9 cellular contexts compared by ENCODE assay signal in the genomic region with DNA sequence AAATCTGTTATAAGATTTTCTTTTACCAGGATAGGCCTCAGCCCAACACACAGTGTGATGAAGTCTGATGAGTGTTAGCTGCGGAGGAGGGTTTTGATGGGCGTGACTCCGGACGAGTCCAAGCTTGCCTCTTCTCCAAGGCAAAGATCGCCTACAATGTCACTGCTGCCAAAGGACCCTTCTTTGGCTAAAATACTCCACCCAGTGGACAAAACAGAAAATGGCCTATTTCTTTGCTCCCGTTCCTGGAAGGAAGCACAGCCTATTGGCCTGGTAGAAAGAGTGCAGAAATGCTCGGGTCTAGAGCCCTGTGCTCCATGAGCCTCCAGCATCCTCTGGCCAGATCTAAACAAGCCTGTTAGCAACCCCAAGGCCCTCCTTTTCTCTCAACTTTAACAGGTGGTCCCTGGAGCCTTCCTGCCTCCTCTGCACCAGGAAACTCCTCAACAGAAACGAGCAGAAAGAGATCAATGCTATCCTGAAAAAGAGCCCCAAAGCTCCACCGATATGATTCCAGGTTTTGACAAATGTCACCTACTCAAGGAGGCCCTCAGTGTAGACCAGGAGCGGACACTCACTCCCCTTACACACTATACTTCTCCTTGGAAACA. TPM values are rescaled to one million over a fixed set of nuclear protein-coding genes. Genes with fewer than 3 reads are reported as not detected.
DNase-seq lines count a peak whose midpoint lies in the region; TF ChIP-seq lines count a peak whose summit lies in the region.
"Had no signal": no experiment of that assay in that cellular context is flagged by ENCODE, and none has a peak within 500 bp of the region (broad histone marks: within the 10 kb centered on the region; RNA-seq: fewer than 3 reads in every experiment).

No MANE protein-coding gene starts in this region.

- POLR2A ChIA-PET in activated CD4-positive, alpha-beta T cell treated with anti-CD3 and anti-CD28 coated beads, Interleukin-2, amount 10 ng/mL, durations not matched to agents 7 days and 5 days (lab: Charles Lee): no interaction called here

- no peak overlapping the region for H3K4me2 ChIP-seq in GM23248 (ENCODE audit: unreplicated experiment)

- WGBS in GM23248 (ENCODE audit: low coverage in 1 of 2, low lambda C conversion rate in 2 of 2, missing lambda C conversion rate in 2 of 2), 2 experiments: 22 to 25% methylated on average over 10 of the region's 10 CpGs
- 30 to 35% (median 34%) methylated on average over 9 to 10 of the region's 10 CpGs for WGBS in spleen, 5 donors

- H3K4me1 ChIP-seq in GM23248 (ENCODE audit: insufficient read depth) (peaks cover 5% of the 10 kb centered on the region), breast epithelium (no peaks in the 10 kb centered on the region), spleen (peaks cover 0 to 4% (median 0%) of the 10 kb centered on the region in 6 donors)

- no peaks in the 10 kb centered on the region for H3K4me1 Mint-ChIP-seq in activated CD4-positive, alpha-beta T cell treated with anti-CD3 and anti-CD28 coated beads, Interleukin-2, amount 10 ng/mL, durations not matched to agents 7 days and 5 days

- TF ChIP-seq CTCF in breast epithelium (IDR thresholded peaks at IDR 0.05) (peak; percentile 55 to 81 (median 72)), spleen (IDR thresholded peaks at IDR 0.05 in 8 of 11, conservative IDR thresholded peaks at IDR 0.05 in 3 of 11) (peak in 10 of 11 experiments; percentile 26 to 70 (median 59))

- no peaks in the 10 kb centered on the region for H3F3A ChIP-seq in GM23248 (ENCODE audit: insufficient read depth)

- no peaks in the 10 kb centered on the region for H4K20me1 ChIP-seq in GM23248 (ENCODE audit: insufficient read depth)

- TF ChIP-seq POLR2A in breast epithelium (IDR thresholded peaks at IDR 0.05): no peak
- no peak for TF ChIP-seq POLR2A in spleen (IDR thresholded peaks at IDR 0.05)

- no peaks in the 10 kb centered on the region for H3K9me2 ChIP-seq in GM23248 (ENCODE audit: insufficient read depth)

- H3K4me3 ChIP-seq in GM23248: no peak overlapping the region; the same call in 1 of the 2 replicates
- peak overlapping the region in 1 of 3 donors; percentile 17 for H3K4me3 ChIP-seq in breast epithelium
- H3K4me3 ChIP-seq in spleen: no peak overlapping the region

- peak; percentile 30 for DNase-seq in activated CD4-positive, alpha-beta T cell treated with anti-CD3 and anti-CD28 coated beads, Interleukin-2, amount 10 ng/mL, durations not matched to agents 7 days and 5 days
- no peak for DNase-seq in activated CD4-positive, alpha-beta T cell treated with anti-CD3 and anti-CD28 coated beads for 1 hour
- DNase-seq in GM23248 (peak; percentile 94), KBM-7 (peak; percentile 90), NOMO-1 treated with dmso at 0.1 percent for 144 hours (lab: John Stamatoyannopoulos, UW; ENCODE audit: unreplicated experiment) (peak; percentile 46), breast epithelium (ENCODE audit: low spot score in 2 of 2) (peak in 1 of 2 donors; percentile 73), iPS-NIHi7 (ENCODE audit: extremely low spot score) (peak; percentile 83), spleen (no peak)

- peaks cover 23% of the 10 kb centered on the region for H3K27me3 Mint-ChIP-seq in activated CD4-positive, alpha-beta T cell treated with anti-CD3 and anti-CD28 coated beads, Interleukin-2, amount 10 ng/mL, durations not matched to agents 7 days and 5 days

- no peaks in the 10 kb centered on the region for H3K36me3 ChIP-seq in GM23248 (ENCODE audit: low read depth)
- no peaks in the 10 kb centered on the region for H3K36me3 ChIP-seq in breast epithelium
- H3K36me3 ChIP-seq in spleen: no peaks in the 10 kb centered on the region
- H3K36me3 ChIP-seq: neutrophil had no signal

- H3K27me3 ChIP-seq in GM23248 (replicated peaks; ENCODE audit: insufficient read depth): no peaks in the 10 kb centered on the region
- H3K27me3 ChIP-seq in breast epithelium: no peaks in the 10 kb centered on the region
- peaks cover 0 to 20% (median 0%) of the 10 kb centered on the region in 7 donors for H3K27me3 ChIP-seq in spleen (replicated peaks in 1 of 7)

- H3K4me3 Mint-ChIP-seq in activated CD4-positive, alpha-beta T cell treated with anti-CD3 and anti-CD28 coated beads, Interleukin-2, amount 10 ng/mL, durations not matched to agents 7 days and 5 days: no peak overlapping the region

- peak overlapping the region; percentile 91 for H2AFZ ChIP-seq in GM23248

- no peaks in the 10 kb centered on the region for H3K36me3 Mint-ChIP-seq in activated CD4-positive, alpha-beta T cell treated with anti-CD3 and anti-CD28 coated beads, Interleukin-2, amount 10 ng/mL, durations not matched to agents 7 days and 5 days (ENCODE audit: low read depth)

- in situ Hi-C loops in GM23248 (cut with MboI) (loop anchor here (10.0 kb wide), 1 partner anchor 157 kb away; no protein-coding TSS in a partner anchor), KBM-7 (cut with MboI; ENCODE audit: low pct_unique_long_range_greater_than_20kb, low sequenced_read_pairs) (loop anchor here (25.0 kb wide), 1 partner anchor 635 kb away; no protein-coding TSS in a partner anchor)

- H3K27ac ChIP-seq in GM23248 (no peak overlapping the region), breast epithelium (peak overlapping the region; percentile 6 to 37), spleen (no peak overlapping the region)
- H3K27ac ChIP-seq: neutrophil had no signal

- H3K9ac ChIP-seq in GM23248: peak overlapping the region; percentile 59

- H3K9me3 Mint-ChIP-seq in activated CD4-positive, alpha-beta T cell treated with anti-CD3 and anti-CD28 coated beads, Interleukin-2, amount 10 ng/mL, durations not matched to agents 7 days and 5 days: no peaks in the 10 kb centered on the region

- intact Hi-C loops in breast epithelium (cut with DNase I; ENCODE audit: low total_unique reads): no loop called here
- intact Hi-C loops in spleen (cut with DNase I; ENCODE audit: low total_unique reads): loop anchor here (5.0 kb wide), 1 partner anchor 165 kb away; no protein-coding TSS in a partner anchor

- CTCF ChIA-PET in activated CD4-positive, alpha-beta T cell treated with anti-CD3 and anti-CD28 coated beads, Interleukin-2, amount 10 ng/mL, durations not matched to agents 7 days and 5 days (lab: Charles Lee): interaction anchor here (0.9 kb wide), 1 partner anchor 1082 kb away, joined by 3 read pairs; no protein-coding TSS in a partner anchor

- H3K9me3 ChIP-seq in GM23248 (ENCODE audit: low read depth) (no peaks in the 10 kb centered on the region), breast epithelium (no peaks in the 10 kb centered on the region), spleen (no peaks in the 10 kb centered on the region)
- H3K9me3 ChIP-seq: neutrophil had no signal

- no peaks in the 10 kb centered on the region for H3K79me2 ChIP-seq in GM23248 (ENCODE audit: insufficient read depth)

- no peak overlapping the region for H3K27ac Mint-ChIP-seq in activated CD4-positive, alpha-beta T cell treated with anti-CD3 and anti-CD28 coated beads, Interleukin-2, amount 10 ng/mL, durations not matched to agents 7 days and 5 days

RNA-seq across cellular contexts. Expression of a gene that starts 3.4 kb away (rescaled TPM):
- total RNA-seq in activated CD4-positive, alpha-beta T cell treated with anti-CD3 and anti-CD28 coated beads, Interleukin-2, amount 10 ng/mL, durations not matched to agents 7 days and 5 days: not detected
- not detected in 2 replicates for total RNA-seq in GM23248 (2014; rRNA removed; shearing (Covaris generic))
- polyA plus RNA-seq in GM23248 (2016; fragmentation: Nextera tagmentation; extraction: Ambion mirVana) (not detected in 2 replicates), spleen (under 1 TPM; 0.52 to 0.77 (median 0.67) TPM)
- total RNA-seq in breast epithelium (1 to 10 TPM; 2.1 to 3.3 (median 2.6) TPM), spleen (under 1 TPM; 0.24 to 0.93 (median 0.33) TPM)

Comparison
In these comparisons a context has a peak if more than half of its experiments do, and no peak if none do; other contexts are left out.
1. DNase-seq: peak in activated CD4-positive, alpha-beta T cell treated with anti-CD3 and anti-CD28 coated beads, Interleukin-2, amount 10 ng/mL, durations not matched to agents 7 days and 5 days (single experiment), GM23248 (single experiment), KBM-7 (single experiment), NOMO-1 treated with dmso at 0.1 percent for 144 hours (single experiment) and iPS-NIHi7 (single experiment); none in activated CD4-positive, alpha-beta T cell treated with anti-CD3 and anti-CD28 coated beads for 1 hour (single experiment) and spleen (single experiment).
2. H3K27ac ChIP-seq: peak in breast epithelium (2 of 2); none in GM23248 (single experiment) and spleen (0 of 8).